Comparison of ENCODE assay signal across 10 cellular contexts in the genomic region with DNA sequence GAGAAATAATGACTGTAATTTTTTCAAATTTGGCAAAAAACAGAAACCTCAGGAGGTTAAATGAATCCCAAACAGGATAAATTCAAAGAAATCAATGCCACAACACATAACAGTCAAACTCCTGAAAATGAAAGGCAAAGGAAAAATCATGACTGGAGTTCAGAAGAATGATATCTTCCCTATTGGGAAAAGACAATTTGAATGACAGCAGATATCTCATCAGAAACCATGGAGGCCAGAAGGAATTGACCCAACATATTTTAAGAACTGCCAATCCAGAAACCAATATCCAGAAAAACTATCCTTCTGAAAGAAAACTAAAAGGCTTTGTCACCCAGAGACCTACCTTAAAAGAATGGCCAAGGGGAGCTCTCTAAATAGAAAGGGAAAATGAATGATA.
"Had no signal": no experiment of that assay in that cellular context is flagged by ENCODE, and none has a peak within 500 bp of the region (broad histone marks: within the 10 kb centered on the region; RNA-seq: fewer than 3 reads in every experiment).

No MANE protein-coding gene starts in this region.

- H3K4me1 Mint-ChIP-seq: GM23338, H9 had no signal

- H2AFZ ChIP-seq: GM23248, GM23338 had no signal

- H3K36me3 ChIP-seq: HAP-1 had no signal

- H3K27ac ChIP-seq: GM23248 had no signal

- H3K4me2 ChIP-seq: GM23338 had no signal

- H3K27ac Mint-ChIP-seq: GM23338, H9 had no signal

- H3K4me3 ChIP-seq: GM23248, GM23338, HAP-1 had no signal

- DNase-seq: GM23248, GOT3, H7, H9, HCEC 1CT, HFFc6 had no signal

- H3K9ac ChIP-seq: GM23248 had no signal

- H3K9me3 ChIP-seq: HAP-1 had no signal

- H3K4me3 Mint-ChIP-seq: GM23338, H9, HFFc6 had no signal

- H3K4me1 ChIP-seq: HAP-1 had no signal

- FAIRE-seq: H1, H54 had no signal

- ATAC-seq: GM23338 had no signal
